Comparison of ENCODE assay signal across 8 cellular contexts in the genomic region with DNA sequence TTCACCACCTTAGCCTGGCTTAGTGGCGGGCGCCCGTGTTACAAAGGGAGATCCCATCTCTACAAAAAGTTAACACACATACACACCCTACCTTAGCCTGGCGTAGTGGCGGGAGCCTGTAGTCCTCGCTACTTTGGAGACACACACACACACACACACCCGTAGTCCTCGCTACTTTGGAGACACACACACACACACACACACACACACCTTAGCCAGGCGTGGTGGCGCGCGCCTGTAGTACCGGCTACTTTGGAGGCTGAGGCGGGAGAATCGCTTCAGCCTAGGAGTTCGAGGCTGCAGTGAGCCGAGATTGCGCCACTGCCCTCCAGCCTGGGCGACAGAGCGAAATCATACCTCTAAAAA. TPM values are rescaled to one million over a fixed set of nuclear protein-coding genes. Genes with fewer than 3 reads are reported as not detected.
DNase-seq lines count a peak whose midpoint lies in the region; ATAC-seq lines count a peak whose summit lies in the region.

No MANE protein-coding gene starts in this region.

- peak overlapping the region; percentile 92 for H3K27ac Mint-ChIP-seq in T-helper 1 cell treated with Interleukin-12 subunit alpha and Interleukin-12 subunit beta and Interleukin-4 antibody, amounts not matched to agents 30 μg/mL and 1 μg/mL, for 36 hours

- peak overlapping the region; percentile 79 for H3K27ac ChIP-seq in muscle layer of colon (ENCODE audit: low read depth, low read length)

- DNase-seq in ecto neural progenitor cell (ENCODE audit: low spot score) (peak; percentile 52), occipital lobe (lab: John Stamatoyannopoulos, UW) (no peak), globus pallidus (ENCODE audit: low spot score) (no peak), hepatic stellate cell (ENCODE audit: low spot score) (no peak)

- ATAC-seq in GM18498 (IDR thresholded peaks at IDR 0.05; ENCODE audit: unreplicated experiment): peak; percentile 3
- ATAC-seq in HG02798 (IDR thresholded peaks at IDR 0.05; ENCODE audit: poor library complexity, unreplicated experiment): peak; percentile 1

- no peaks in the 10 kb centered on the region for H3K9me3 Mint-ChIP-seq in T-helper 1 cell treated with Interleukin-12 subunit alpha and Interleukin-12 subunit beta and Interleukin-4 antibody, amounts not matched to agents 30 μg/mL and 1 μg/mL, for 36 hours

- peak overlapping the region; percentile 94 for H3K4me3 Mint-ChIP-seq in T-helper 1 cell treated with Interleukin-12 subunit alpha and Interleukin-12 subunit beta and Interleukin-4 antibody, amounts not matched to agents 30 μg/mL and 1 μg/mL, for 36 hours

- H3K36me3 Mint-ChIP-seq in T-helper 1 cell treated with Interleukin-12 subunit alpha and Interleukin-12 subunit beta and Interleukin-4 antibody, amounts not matched to agents 30 μg/mL and 1 μg/mL, for 36 hours (ENCODE audit: low read depth): peaks cover 15% of the 10 kb centered on the region

- H3K4me3 ChIP-seq in muscle layer of colon (ENCODE audit: low read depth in 1 of 2, low read length in 2 of 2): peak overlapping the region; percentile 75 to 89

- H3K4me1 Mint-ChIP-seq in T-helper 1 cell treated with Interleukin-12 subunit alpha and Interleukin-12 subunit beta and Interleukin-4 antibody, amounts not matched to agents 30 μg/mL and 1 μg/mL, for 36 hours (ENCODE audit: low read depth): peaks cover 50% of the 10 kb centered on the region

- no peaks in the 10 kb centered on the region for H3K27me3 ChIP-seq in muscle layer of colon (ENCODE audit: control insufficient read depth in 1 of 2, insufficient read depth in 2 of 2, low read length in 2 of 2)

- no peaks in the 10 kb centered on the region for H3K9me3 ChIP-seq in muscle layer of colon (ENCODE audit: low read length)

- no peaks in the 10 kb centered on the region for H3K36me3 ChIP-seq in muscle layer of colon (ENCODE audit: insufficient read depth, low read length)

- H3K27me3 Mint-ChIP-seq in T-helper 1 cell treated with Interleukin-12 subunit alpha and Interleukin-12 subunit beta and Interleukin-4 antibody, amounts not matched to agents 30 μg/mL and 1 μg/mL, for 36 hours (ENCODE audit: low read depth): no peaks in the 10 kb centered on the region

- peak overlapping the region; percentile 81 for H3K9ac ChIP-seq in muscle layer of colon (ENCODE audit: low read length)

- peaks cover 63% of the 10 kb centered on the region for H3K4me1 ChIP-seq in muscle layer of colon (ENCODE audit: insufficient read depth, low read length)

RNA-seq across cellular contexts. Expression of gene CCNY, which starts 0.6 kb away (rescaled TPM):
- 49.9 TPM for total RNA-seq in occipital lobe
